In genomic region chr21:33229099-33229775, GRCh38 we compare ENCODE assay signal across 8 cellular contexts. TPM values are rescaled to one million over a fixed set of nuclear protein-coding genes. Genes with fewer than 3 reads are reported as not detected.
DNase-seq lines count a peak whose midpoint lies in the region; ATAC-seq, FAIRE-seq and TF ChIP-seq lines count a peak whose summit lies in the region.

No MANE protein-coding gene starts in this region.

- intact Hi-C loops in IMR-90 (cut with micrococcal nuclease), result no loop called here

- no TSS peak for BruUV-seq in IMR-90 (replicated peaks; lab: Mats Ljungman, UMichigan)

- peaks cover 2% of the 10 kb centered on the region for H3K9me3 Mint-ChIP-seq in neural progenitor cell

- H4K8ac ChIP-seq in IMR-90 (ENCODE audit: low read depth in 2 of 2, low read length in 2 of 2), result peak overlapping the region in 1 of 2 experiments; percentile 67; a peak in 1 of 4 replicates

- H2BK15ac ChIP-seq in IMR-90 (ENCODE audit: low read depth, low read length), result no peak overlapping the region

- TF ChIP-seq RAD21 in IMR-90 (IDR thresholded peaks at IDR 0.05; ENCODE audit: low read length), result no peak

- peaks cover 4% of the 10 kb centered on the region for H4K20me1 ChIP-seq in IMR-90 (ENCODE audit: insufficient read depth, low read length)
- H4K20me1 ChIP-seq in neural progenitor cell (ENCODE audit: low read depth), result peaks cover 28% of the 10 kb centered on the region

- H3K79me2 ChIP-seq in neural progenitor cell (ENCODE audit: low read depth), result peaks cover 33% of the 10 kb centered on the region

- H3K27me3 ChIP-seq in IMR-90 (ENCODE audit: control insufficient read depth, insufficient read depth, low read length), result peaks cover 2% of the 10 kb centered on the region
- H3K27me3 ChIP-seq in neural progenitor cell, result peaks cover 10% of the 10 kb centered on the region

- peaks cover 5 to 24% of the 10 kb centered on the region in 2 experiments; a peak in 3 of 4 replicates for H3K79me1 ChIP-seq in IMR-90 (ENCODE audit: low read depth in 1 of 2, low read length in 2 of 2)

- no peak overlapping the region for H3K18ac ChIP-seq in IMR-90 (ENCODE audit: low read depth, low read length)

- no peak overlapping the region for H2AK5ac ChIP-seq in IMR-90 (ENCODE audit: low read depth, low read length)

- peak overlapping the region; percentile 90 for H3K4me3 Mint-ChIP-seq in neural progenitor cell

- TF ChIP-seq POLR2A in IMR-90 (IDR thresholded peaks at IDR 0.05; ENCODE audit: low read depth, low read length) (no peak), GM12892 (IDR thresholded peaks at IDR 0.05; ENCODE audit: low read depth, low read length) (no peak)

- 0% methylated on average over 5 of the region's 17 CpGs; no CpG with 5 or more reads in 1 of the 2 experiments for WGBS in IMR-90 (ENCODE audit: extremely low coverage in 2 of 2, insufficient read length in 1 of 2), 2 experiments

- no peak overlapping the region for H4K5ac ChIP-seq in IMR-90 (ENCODE audit: low read depth, low read length)

- no peak overlapping the region for H2BK20ac ChIP-seq in IMR-90 (ENCODE audit: low read depth, low read length)

- no peaks in the 10 kb centered on the region for H3K9me1 ChIP-seq in IMR-90 (ENCODE audit: insufficient read depth, low read length)

- H2BK5ac ChIP-seq in IMR-90 (ENCODE audit: low read depth, low read length, poor library complexity, severe bottlenecking), result no peak overlapping the region

- peaks cover 16% of the 10 kb centered on the region for H3K4me1 Mint-ChIP-seq in neural progenitor cell

- peaks cover 13% of the 10 kb centered on the region for H3F3A ChIP-seq in neural progenitor cell (ENCODE audit: low read depth)

- H3K23ac ChIP-seq in IMR-90 (ENCODE audit: low read depth, low read length), result no peak overlapping the region

- H3K56ac ChIP-seq in IMR-90 (ENCODE audit: extremely low read depth, insufficient read depth, low read length), result no peak overlapping the region

- H3K4me1 ChIP-seq in IMR-90 (ENCODE audit: control insufficient read depth, insufficient read depth, low read length) (peaks cover 1% of the 10 kb centered on the region), neural progenitor cell (peaks cover 12% of the 10 kb centered on the region)

- peak overlapping the region; percentile 87 for H2AFZ ChIP-seq in IMR-90 (replicated peaks; ENCODE audit: low read length, poor library complexity)
- H2AFZ ChIP-seq in neural progenitor cell (replicated peaks), result peak overlapping the region; percentile 91

- H3K36me3 Mint-ChIP-seq in neural progenitor cell, result peaks cover 11% of the 10 kb centered on the region

- dilution Hi-C loops in IMR-90 (cut with HindIII; ENCODE audit: low sequenced_read_pairs, unreplicated experiment), result no loop called here

- H3K4ac ChIP-seq in IMR-90 (ENCODE audit: low read depth, low read length), result no peak overlapping the region

- in situ Hi-C loops in IMR-90 (cut with MboI; ENCODE audit: low sequenced_read_pairs), result no loop called here

- H3K27ac ChIP-seq in IMR-90 (ENCODE audit: insufficient read depth, low read length), result no peak overlapping the region
- H3K27ac ChIP-seq in neural progenitor cell, result no peak overlapping the region

- H2AK9ac ChIP-seq in IMR-90 (replicated peaks; ENCODE audit: low read depth, low read length, poor library complexity), result no peak overlapping the region

- no peak for TF ChIP-seq CTCF in IMR-90 (conservative IDR thresholded peaks at IDR 0.05; ENCODE audit: low read depth, low read length)
- no peak for TF ChIP-seq CTCF in cardiac fibroblast (IDR thresholded peaks at IDR 0.05; ENCODE audit: low read depth, low read length)
- no peak for TF ChIP-seq CTCF in neural progenitor cell (IDR thresholded peaks at IDR 0.05)

- no peak overlapping the region for H4K91ac ChIP-seq in IMR-90 (ENCODE audit: insufficient read depth, low read depth, low read length)

- peak overlapping the region; percentile 54 for H3K4me3 ChIP-seq in IMR-90 (ENCODE audit: insufficient read depth, low read depth, low read length)
- H3K4me3 ChIP-seq in cardiac fibroblast (replicated peaks in 1 of 2; ENCODE audit: low read depth in 2 of 2, low read length in 2 of 2), result peak overlapping the region; percentile 34 to 49
- peak overlapping the region; percentile 92 for H3K4me3 ChIP-seq in neural progenitor cell

- DNase-seq in DMS 273 (lab: John Stamatoyannopoulos, UW; ENCODE audit: unreplicated experiment) (peak; percentile 82), IMR-90 (no peak), cardiac fibroblast (ENCODE audit: low read depth in 2 of 2) (no peak), neural progenitor cell (ENCODE audit: low spot score) (no peak), activated gamma-delta T cell (lab: John Stamatoyannopoulos, UW) (no peak), GM03348 (ENCODE audit: low spot score) (no peak), GM12892 (ENCODE audit: insufficient read length) (no peak), DMS53 treated with DMSO at 0.1 percent for 48 hours (lab: John Stamatoyannopoulos, UW; ENCODE audit: unreplicated experiment) (no peak)

- H2BK120ac ChIP-seq in IMR-90 (ENCODE audit: low read depth, low read length), result no peak overlapping the region

- ATAC-seq in IMR-90 (ENCODE audit: low read depth), result no peak

- no peaks in the 10 kb centered on the region for H3K36me3 ChIP-seq in IMR-90 (ENCODE audit: control insufficient read depth, insufficient read depth, low read length)
- H3K36me3 ChIP-seq in neural progenitor cell, result no peaks in the 10 kb centered on the region

- H3K9me3 ChIP-seq in IMR-90 (ENCODE audit: control insufficient read depth, insufficient read depth, low read length) (no peaks in the 10 kb centered on the region), neural progenitor cell (ENCODE audit: low read depth) (no peaks in the 10 kb centered on the region)

- no peak overlapping the region for H3K27ac Mint-ChIP-seq in neural progenitor cell

- peak overlapping the region; percentile 99 for H3K4me2 ChIP-seq in IMR-90 (ENCODE audit: low read depth, low read length)
- H3K4me2 ChIP-seq in neural progenitor cell, result peak overlapping the region; percentile 75

- peaks cover 8% of the 10 kb centered on the region for H3K27me3 Mint-ChIP-seq in neural progenitor cell (ENCODE audit: insufficient read depth, low read depth)

- CTCF ChIA-PET in IMR-90 (lab: Yijun Ruan, JAX), result no interaction called here

- FAIRE-seq in GM12892 (lab: Jason Lieb, UNC), result no peak

- H3K9ac ChIP-seq in IMR-90 (ENCODE audit: low read depth, low read length) (peak overlapping the region; percentile 71), neural progenitor cell (no peak overlapping the region)

- POLR2A ChIA-PET in IMR-90 (lab: Charles Lee; ENCODE audit: unreplicated experiment), result no interaction called here

- no peak overlapping the region for H3K14ac ChIP-seq in IMR-90 (replicated peaks; ENCODE audit: low read depth, low read length)

TF ChIP-seq in IMR-90, 13 proteins besides CTCF, POLR2A, EP300 and RAD21:
- TF ChIP-seq RFX5 (IDR thresholded peaks at IDR 0.05; ENCODE audit: low read depth, low read length) (no peak), CEBPB (IDR thresholded peaks at IDR 0.05; ENCODE audit: low read depth, low read length) (no peak), SMC3 (IDR thresholded peaks at IDR 0.05; ENCODE audit: low read depth, low read length) (no peak), USF2 (IDR thresholded peaks at IDR 0.05; ENCODE audit: low read depth, low read length) (no peak), MXI1 (IDR thresholded peaks at IDR 0.05; ENCODE audit: borderline replicate concordance, low read depth, low read length) (no peak)

RNA-seq across cellular contexts. Expression of gene IFNAR2, which starts 0.5 kb away (rescaled TPM):
- total RNA-seq in IMR-90 (2012; rRNA removed), result 6.3 and 7.2 TPM in 2 replicates
- polyA plus RNA-seq in IMR-90 (2012; rRNA removed), result 10.9 and 13.9 TPM in 2 replicates
- polyA plus RNA-seq in IMR-90 (2012; cell fraction: cytosol; rRNA removed), result 4.7 and 5.3 TPM in 2 replicates
- 3.4 and 12.2 TPM in 2 replicates for polyA plus RNA-seq in IMR-90 (2012; cell fraction: nucleus; rRNA removed; ENCODE audit: low replicate concordance)
- total RNA-seq in neural progenitor cell (ENCODE audit: low replicate concordance), result 5.5 and 15.8 TPM in 2 replicates
- 50.3 TPM for polyA plus RNA-seq in GM12892 (2012; ENCODE audit: missing spikeins)

RNA-seq across cellular contexts. Expression of gene IL10RB, which starts 36.9 kb away (rescaled TPM):
- total RNA-seq in IMR-90 (2012; rRNA removed) (40.8 and 45.2 TPM in 2 replicates), neural progenitor cell (ENCODE audit: low replicate concordance) (3.1 and 5.6 TPM in 2 replicates)
- polyA plus RNA-seq in IMR-90 (2012; rRNA removed), result 19.0 and 20.1 TPM in 2 replicates
- polyA plus RNA-seq in IMR-90 (2012; cell fraction: cytosol; rRNA removed), result 14.0 and 20.3 TPM in 2 replicates
- 4.2 and 13.3 TPM in 2 replicates for polyA plus RNA-seq in IMR-90 (2012; cell fraction: nucleus; rRNA removed; ENCODE audit: low replicate concordance)
- polyA plus RNA-seq in GM12892 (2012; ENCODE audit: missing spikeins), result 31.1 TPM

Comparison
In these comparisons a context has a peak if more than half of its experiments do, and no peak if none do; other contexts are left out.
1. H3K4me3 ChIP-seq: peak in every context shown above with its lines; median percentile 92 in neural progenitor cell; 54 in IMR-90; 42 in cardiac fibroblast.